In the genomic region with DNA sequence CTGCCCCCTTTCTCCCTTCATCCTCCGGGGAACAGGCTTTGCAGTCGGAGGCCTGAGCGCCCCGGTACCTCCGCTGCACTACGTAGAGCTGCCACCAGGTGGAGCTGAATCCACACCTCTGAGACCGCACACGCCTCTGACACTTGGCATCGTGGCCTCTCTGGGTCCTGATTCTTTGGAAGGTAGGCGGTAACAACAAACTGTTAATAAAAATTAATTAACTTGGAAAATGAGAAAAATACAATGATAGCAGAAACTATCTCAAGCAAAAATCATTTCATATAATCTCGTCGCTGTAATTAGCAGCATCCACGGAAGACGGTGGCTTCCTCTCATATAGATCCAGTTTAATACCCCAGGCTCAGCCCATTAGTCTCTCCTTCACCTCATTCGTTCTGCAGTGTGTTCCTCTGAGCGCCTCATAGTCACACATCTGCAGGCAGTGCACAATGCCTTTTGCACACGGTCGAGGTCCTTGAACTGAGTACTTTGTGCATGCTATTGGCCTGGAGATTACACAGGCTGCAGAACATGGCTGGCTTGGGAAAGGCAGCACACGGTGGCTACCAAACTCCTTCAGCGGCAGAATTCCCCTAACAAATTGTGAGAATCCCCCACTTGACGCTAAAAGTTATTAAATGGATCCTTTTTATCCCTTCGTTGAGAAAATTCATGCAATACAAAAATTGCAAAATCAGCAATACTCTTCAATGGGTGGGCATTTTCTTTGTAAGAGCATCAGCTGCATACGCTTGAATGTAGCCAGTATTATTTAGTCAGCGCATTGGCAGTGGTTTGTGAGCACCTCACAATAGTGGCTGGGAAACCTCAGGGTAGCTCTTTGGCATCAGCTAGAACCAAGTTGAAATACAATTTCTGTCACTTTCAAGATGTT, we compare ENCODE assay signal across 8 cellular contexts. TPM values are rescaled to one million over a fixed set of nuclear protein-coding genes. Genes with fewer than 3 reads are reported as not detected.
DNase-seq lines count a peak whose midpoint lies in the region; ATAC-seq and TF ChIP-seq lines count a peak whose summit lies in the region.

No MANE protein-coding gene starts in this region.

- H3K9me3 ChIP-seq in AG04450 (ENCODE audit: control insufficient read depth, insufficient read depth, low read length), result no peaks in the 10 kb centered on the region

- H3K4me3 ChIP-seq in AG04450 (ENCODE audit: low read depth, low read length), result no peak overlapping the region

- CTCF ChIA-PET in AG04450 (lab: Charles Lee), result interaction anchor here (0.7 to 12.7 kb wide), 9 partner anchors 9 to 232 kb away, joined by 4 to 406 read pairs (median 4); partner anchors contain the start of gene TAS2R40

- ATAC-seq in GM18511 (IDR thresholded peaks at IDR 0.05; ENCODE audit: unreplicated experiment) (peak; percentile 90), HG02943 (IDR thresholded peaks at IDR 0.05; ENCODE audit: low read depth, unreplicated experiment) (peak; percentile 89)

- H3K27ac ChIP-seq in AG04450 (ENCODE audit: low read depth, low read length), result no peak overlapping the region

- H3K27me3 ChIP-seq in AG04450 (ENCODE audit: control insufficient read depth, insufficient read depth, low read length), result no peaks in the 10 kb centered on the region

- DNase-seq in AG04450 (ENCODE audit: low read depth, low spot score) (peak; percentile 6), NCI-H2107 treated with DMSO at 0.1 percent for 48 hours (lab: John Stamatoyannopoulos, UW; ENCODE audit: unreplicated experiment) (peak; percentile 36), kidney tubule cell (ENCODE audit: low spot score) (peak; percentile 62)
- peak; percentile 85 for DNase-seq in activated CD4-positive, CD25-positive, alpha-beta regulatory T cell treated with anti-CD3 and anti-CD28 coated beads, Interleukin-2, amount 50 U/mL, for 72 hours
- peak; percentile 69 for DNase-seq in central memory CD4-positive, alpha-beta T cell
- DNase-seq in stimulated activated CD4-positive, alpha-beta T cell treated with anti-CD3 and anti-CD28 coated beads, Interleukin-4, amount 100 ng/mL, for 4 hours, result peak; percentile 70 to 80

- TF ChIP-seq CTCF in AG04450 (IDR thresholded peaks at IDR 0.05; ENCODE audit: low read depth, low read length), result peak; percentile 94

- POLR2A ChIA-PET in AG04450 (lab: Yijun Ruan, JAX), result interaction anchor here (0.7 kb wide), 1 partner anchor 207 kb away, joined by 3 read pairs; no protein-coding TSS in a partner anchor

RNA-seq across cellular contexts. Expression of gene OR9A2, which starts 18.7 kb away (rescaled TPM):
- not detected in 2 replicates for polyA plus RNA-seq in AG04450 (2011; rRNA removed)
- polyA minus RNA-seq in AG04450 (2011; rRNA and poly(A)+ RNA removed), result not detected in 2 replicates

RNA-seq across cellular contexts. Expression of gene OR6V1, which starts 43.9 kb away (rescaled TPM):
- polyA plus RNA-seq in AG04450 (2011; rRNA removed), result not detected in 2 replicates
- polyA minus RNA-seq in AG04450 (2011; rRNA and poly(A)+ RNA removed), result not detected in 2 replicates

RNA-seq across cellular contexts. Expression of gene KEL, which starts 46.1 kb away (rescaled TPM):
- 0.06 and 0.09 TPM in 2 replicates for polyA plus RNA-seq in AG04450 (2011; rRNA removed)
- not detected in 2 replicates for polyA minus RNA-seq in AG04450 (2011; rRNA and poly(A)+ RNA removed)

Comparison
In these comparisons a context has a peak if more than half of its experiments do, and no peak if none do; other contexts are left out.
1. DNase-seq: peak in every context shown above with its lines; median percentile 85 in activated CD4-positive, CD25-positive, alpha-beta regulatory T cell treated with anti-CD3 and anti-CD28 coated beads, Interleukin-2, amount 50 U/mL, for 72 hours; 75 in stimulated activated CD4-positive, alpha-beta T cell treated with anti-CD3 and anti-CD28 coated beads, Interleukin-4, amount 100 ng/mL, for 4 hours; 69 in central memory CD4-positive, alpha-beta T cell; 62 in kidney tubule cell; 36 in NCI-H2107 treated with DMSO at 0.1 percent for 48 hours; 6 in AG04450.